In the genomic region with DNA sequence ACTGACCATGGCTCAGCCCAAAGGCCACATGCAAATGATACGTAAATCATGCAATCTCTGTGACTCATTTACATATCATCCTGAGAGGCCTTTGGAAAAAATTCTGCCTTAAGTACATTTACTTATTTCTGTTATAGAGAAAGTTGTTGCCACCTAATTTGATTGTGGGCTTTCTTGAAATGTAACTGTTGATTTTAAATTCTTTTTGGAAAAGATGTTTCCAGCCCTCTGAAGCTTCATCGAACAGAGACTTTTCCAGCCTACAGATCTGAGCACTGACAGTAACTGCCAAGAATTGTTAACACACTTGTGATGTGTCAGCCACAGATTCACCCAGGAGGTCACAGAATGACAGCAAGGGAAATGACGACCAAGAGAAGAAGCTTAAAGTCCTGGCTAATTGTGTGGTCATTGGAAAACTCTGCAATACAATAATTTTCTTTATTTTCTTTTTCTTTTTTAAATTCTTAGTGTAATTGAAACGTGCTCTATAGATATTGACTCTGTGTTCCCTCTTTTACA, we compare ENCODE assay signal across 9 cellular contexts.
"Had no signal": no experiment of that assay in that cellular context is flagged by ENCODE, and none has a peak within 500 bp of the region (broad histone marks: within the 10 kb centered on the region; RNA-seq: fewer than 3 reads in every experiment).

No MANE protein-coding gene starts in this region.

- H3K9me3 ChIP-seq: colonic mucosa, esophagus muscularis mucosa, gastrocnemius medialis, heart right ventricle had no signal

- H3K27ac ChIP-seq: colonic mucosa, esophagus muscularis mucosa, gastrocnemius medialis, heart right ventricle, parathyroid adenoma, skin epidermis had no signal

- ATAC-seq: activated CD4-positive, CD25-positive, alpha-beta regulatory T cell treated with anti-CD3 and anti-CD28 coated beads, Interleukin-2, amount 50 U/mL, for 24 hours; activated naive CD8-positive, alpha-beta T cell treated with anti-CD3 and anti-CD28 coated beads, Interleukin-2, amount 50 U/mL, for 24 hours had no signal

- H3K9ac ChIP-seq: parathyroid adenoma had no signal

- H3K4me3 ChIP-seq: colonic mucosa, esophagus muscularis mucosa, gastrocnemius medialis, heart right ventricle, lung, skin epidermis had no signal

- H3K27me3 ChIP-seq: colonic mucosa, gastrocnemius medialis, heart right ventricle had no signal

- H3K4me1 ChIP-seq: colonic mucosa, esophagus muscularis mucosa, gastrocnemius medialis, parathyroid adenoma had no signal

- H2AFZ ChIP-seq: parathyroid adenoma had no signal

- H3K36me3 ChIP-seq: colonic mucosa, esophagus muscularis mucosa, gastrocnemius medialis, heart right ventricle had no signal

- H3K79me2 ChIP-seq: parathyroid adenoma had no signal
